Comparison of ENCODE assay signal across 28 cellular contexts in genomic region chr11:45913942-45914635, GRCh38. TPM values are rescaled to one million over a fixed set of nuclear protein-coding genes. Genes with fewer than 3 reads are reported as not detected.
"Had no signal": no experiment of that assay in that cellular context is flagged by ENCODE, and none has a peak within 500 bp of the region (broad histone marks: within the 10 kb centered on the region; RNA-seq: fewer than 3 reads in every experiment).

No MANE protein-coding gene starts in this region.

- DNase-seq: activated CD4-positive, alpha-beta memory T cell treated with anti-CD3 and anti-CD28 coated beads for 36 hours; activated CD4-positive, alpha-beta T cell treated with anti-CD3 and anti-CD28 coated beads, Interleukin-2, amount 10 ng/mL, durations not matched to agents 24 days and 14 days; activated CD4-positive, CD25-positive, alpha-beta regulatory T cell treated with anti-CD3 and anti-CD28 coated beads, Interleukin-2, amount 50 U/mL, for 72 hours; activated CD8-positive, alpha-beta memory T cell treated with anti-CD3 and anti-CD28 coated beads, Interleukin-2, amount 50 U/mL, for 48 hours; activated naive CD4-positive, alpha-beta T cell treated with Interleukin-2 at 50 U/mL for 16 hours; activated T-cell treated with anti-CD3 and anti-CD28 coated beads, Interleukin-2, amount 50 U/mL, for 48 hours; islet precursor cell; left ventricle myocardium superior; mammary epithelial cell; posterior cingulate gyrus; spleen; stimulated activated CD4-positive, alpha-beta T cell treated with anti-CD3 and anti-CD28 coated beads, Interleukin-2, amount 100 ng/mL, for 48 hours; stimulated activated naive CD4-positive, alpha-beta T cell treated with Interleukin-2 at 50 U/mL for 16 hours; T1000 had no signal

- H3K27ac Mint-ChIP-seq: activated CD4-positive, alpha-beta memory T cell treated with anti-CD3 and anti-CD28 coated beads for 36 hours; activated CD4-positive, alpha-beta T cell treated with anti-CD3 and anti-CD28 coated beads, Interleukin-2, amount 10 ng/mL, durations not matched to agents 24 days and 14 days; activated naive CD8-positive, alpha-beta T cell; brain; neural progenitor cell; T-helper 1 cell treated with Interleukin-12 subunit alpha and Interleukin-12 subunit beta and Interleukin-4 antibody, amounts not matched to agents 30 μg/mL and 1 μg/mL, for 36 hours had no signal

- H3K27me3 ChIP-seq: ascending aorta, cardiac muscle cell, gastroesophageal sphincter, hepatocyte, neural progenitor cell, spleen, tibial nerve had no signal

- H3K9me3 ChIP-seq: ascending aorta, gastroesophageal sphincter, spleen, tibial nerve had no signal

- H3K36me3 ChIP-seq: neural progenitor cell had no signal

- H3K4me3 Mint-ChIP-seq: activated CD4-positive, alpha-beta memory T cell treated with anti-CD3 and anti-CD28 coated beads for 36 hours; activated CD4-positive, alpha-beta T cell treated with anti-CD3 and anti-CD28 coated beads, Interleukin-2, amount 10 ng/mL, durations not matched to agents 24 days and 14 days; activated naive CD8-positive, alpha-beta T cell; T-helper 1 cell treated with Interleukin-12 subunit alpha and Interleukin-12 subunit beta and Interleukin-4 antibody, amounts not matched to agents 30 μg/mL and 1 μg/mL, for 36 hours had no signal

- H3K4me3 ChIP-seq: ascending aorta, cardiac muscle cell, gastroesophageal sphincter, hepatocyte, neural progenitor cell, spleen, tibial nerve had no signal

- ATAC-seq: gastroesophageal sphincter, left ventricle myocardium superior, right cardiac atrium had no signal

- H3K27me3 Mint-ChIP-seq: activated CD4-positive, alpha-beta memory T cell treated with anti-CD3 and anti-CD28 coated beads for 36 hours; activated CD4-positive, alpha-beta T cell treated with anti-CD3 and anti-CD28 coated beads, Interleukin-2, amount 10 ng/mL, durations not matched to agents 24 days and 14 days; activated naive CD8-positive, alpha-beta T cell had no signal

- H3K27ac ChIP-seq: ascending aorta, cardiac muscle cell, gastroesophageal sphincter, hepatocyte, neural progenitor cell, spleen, tibial nerve had no signal

- H3K9me3 Mint-ChIP-seq: activated CD4-positive, alpha-beta memory T cell treated with anti-CD3 and anti-CD28 coated beads for 36 hours; activated CD4-positive, alpha-beta T cell treated with anti-CD3 and anti-CD28 coated beads, Interleukin-2, amount 10 ng/mL, durations not matched to agents 24 days and 14 days; brain; neural progenitor cell; T-helper 1 cell treated with Interleukin-12 subunit alpha and Interleukin-12 subunit beta and Interleukin-4 antibody, amounts not matched to agents 30 μg/mL and 1 μg/mL, for 36 hours had no signal

- H3K36me3 Mint-ChIP-seq: activated naive CD8-positive, alpha-beta T cell had no signal

RNA-seq across cellular contexts. Expression of gene FREY1, which starts 7.0 kb away (rescaled TPM):
- total RNA-seq: ascending aorta, hepatocyte, mucosa of gallbladder had no signal
- polyA plus RNA-seq: cardiac muscle cell, fibroblast of lung, hepatocyte had no signal

RNA-seq across cellular contexts. Expression of gene LARGE2, which starts 8.4 kb away (rescaled TPM):
- total RNA-seq: activated CD4-positive, alpha-beta T cell treated with anti-CD3 and anti-CD28 coated beads, Interleukin-2, amount 10 ng/mL, durations not matched to agents 24 days and 14 days; ascending aorta; endothelial cell of umbilical vein; fibroblast of lung; fibroblast of villous mesenchyme; left ventricle myocardium superior; tibial nerve had no signal
- polyA plus RNA-seq: fibroblast of lung had no signal
